In genomic region chr9:134863941-134864820, GRCh38 we compare ENCODE assay signal across 20 cellular contexts. TPM values are rescaled to one million over a fixed set of nuclear protein-coding genes. Genes with fewer than 3 reads are reported as not detected.
DNase-seq lines count a peak whose midpoint lies in the region; FAIRE-seq and TF ChIP-seq lines count a peak whose summit lies in the region.
"Had no signal": no experiment of that assay in that cellular context is flagged by ENCODE, and none has a peak within 500 bp of the region (broad histone marks: within the 10 kb centered on the region; RNA-seq: fewer than 3 reads in every experiment).

No MANE protein-coding gene starts in this region.

- intact Hi-C loops in kidney (cut with DNase I), result no loop called here

- no peak overlapping the region; the same call in 1 of the 2 replicates for H3K14ac ChIP-seq in H9 (ENCODE audit: insufficient read depth, low read length)

- FAIRE-seq in kidney (lab: Jason Lieb, UNC), result no peak
- FAIRE-seq: endometrium had no signal

- H3K27me3 Mint-ChIP-seq in H9 (ENCODE audit: low read depth), result peaks cover 1% of the 10 kb centered on the region; the same call in 1 of the 2 replicates
- H3K27me3 Mint-ChIP-seq: activated naive CD4-positive, alpha-beta T cell treated with anti-CD3 and anti-CD28 coated beads, Interleukin-2, amount 50 U/mL, for 24 hours had no signal

- H3K4me3 ChIP-seq in astrocyte of the spinal cord (ENCODE audit: low read depth, low read length) (no peak overlapping the region), kidney (ENCODE audit: low read length in 2 of 2) (no peak overlapping the region), stomach smooth muscle (ENCODE audit: low read length in 2 of 2) (no peak overlapping the region), BE2C (ENCODE audit: low read depth, low read length) (no peak overlapping the region)
- H3K4me3 ChIP-seq: GM23338 had no signal

- H3K79me2 ChIP-seq in H9 (ENCODE audit: insufficient read depth, low read length), result no peaks in the 10 kb centered on the region

- in situ Hi-C loops in astrocyte of the spinal cord (cut with HindIII; ENCODE audit: low sequenced_read_pairs), result no loop called here

- no peak overlapping the region for H2BK20ac ChIP-seq in H9 (ENCODE audit: low read depth, low read length, poor library complexity, severe bottlenecking)

- H3K4me1 ChIP-seq in H9 (ENCODE audit: insufficient read depth, low read length) (no peaks in the 10 kb centered on the region), kidney (ENCODE audit: control insufficient read depth in 1 of 2, insufficient read depth in 1 of 2, low read depth in 1 of 2, low read length in 2 of 2) (no peaks in the 10 kb centered on the region), stomach smooth muscle (ENCODE audit: control insufficient read depth, insufficient read depth, low read length) (peaks cover 10% of the 10 kb centered on the region), BE2C (no peaks in the 10 kb centered on the region)

- H2BK120ac ChIP-seq in H9 (ENCODE audit: low read depth, low read length, poor library complexity, severe bottlenecking), result no peak overlapping the region

- no peaks in the 10 kb centered on the region for H3K23me2 ChIP-seq in H9 (ENCODE audit: insufficient read length, low read depth, low read length, poor library complexity, severe bottlenecking)

- H4K20me1 ChIP-seq in H9 (ENCODE audit: control insufficient read depth, insufficient read depth, insufficient read length), result no peaks in the 10 kb centered on the region

- no peak overlapping the region for H3K9ac ChIP-seq in H9 (ENCODE audit: extremely low read depth, insufficient read length, low read length)
- no peak overlapping the region for H3K9ac ChIP-seq in kidney (ENCODE audit: low read length in 2 of 2)
- H3K9ac ChIP-seq in stomach smooth muscle (ENCODE audit: low read length in 2 of 2), result no peak overlapping the region

- H3K27ac ChIP-seq in H9 (ENCODE audit: insufficient read length, low read depth, low read length) (no peak overlapping the region), kidney (ENCODE audit: low read depth in 2 of 2, low read length in 2 of 2) (no peak overlapping the region), stomach smooth muscle (ENCODE audit: low read length) (peak overlapping the region; percentile 53)

- no peak overlapping the region for H3K4ac ChIP-seq in H9 (ENCODE audit: low read depth, low read length)

- peak; percentile 24 for DNase-seq in H9
- DNase-seq in astrocyte of the spinal cord (ENCODE audit: low read depth, low spot score), result peak; percentile 28
- DNase-seq in kidney, result peak; percentile 59
- DNase-seq in activated T-cell treated with anti-CD3 and anti-CD28 coated beads, Interleukin-2, amount 50 U/mL, for 48 hours, result no peak
- DNase-seq in NCI-H146 treated with DMSO at 0.1 percent for 48 hours (lab: John Stamatoyannopoulos, UW; ENCODE audit: unreplicated experiment), result no peak
- no peak for DNase-seq in BE2C
- DNase-seq in RPMI8226, result no peak
- DNase-seq: activated CD4-positive, CD25-positive, alpha-beta regulatory T cell; central memory CD4-positive, alpha-beta T cell; KBM-7; NCI-H1436 treated with DMSO at 0.1 percent for 48 hours; stimulated activated CD4-positive, alpha-beta T cell treated with anti-CD3 and anti-CD28 coated beads, Interleukin-4, amount 100 ng/mL, for 4 hours had no signal

- no peak overlapping the region for H3T11ph ChIP-seq in H9 (ENCODE audit: low read length)

- H3K79me1 ChIP-seq in H9 (ENCODE audit: insufficient read depth, low read depth, low read length, poor library complexity, severe bottlenecking), result no peaks in the 10 kb centered on the region

- no peak overlapping the region for H2BK12ac ChIP-seq in H9 (ENCODE audit: insufficient read length, low read depth, low read length)

- no peaks in the 10 kb centered on the region for H3K36me3 ChIP-seq in kidney (ENCODE audit: control insufficient read depth in 1 of 2, insufficient read depth in 2 of 2, low read length in 2 of 2)
- H3K36me3 ChIP-seq in stomach smooth muscle (ENCODE audit: control insufficient read depth in 2 of 2, insufficient read depth in 2 of 2, low read length in 2 of 2), result no peaks in the 10 kb centered on the region
- no peaks in the 10 kb centered on the region for H3K36me3 ChIP-seq in BE2C

- H3K4me1 Mint-ChIP-seq in H9, result no peaks in the 10 kb centered on the region
- H3K4me1 Mint-ChIP-seq: activated naive CD4-positive, alpha-beta T cell treated with anti-CD3 and anti-CD28 coated beads, Interleukin-2, amount 50 U/mL, for 24 hours; GM23338; T-cell had no signal

- no peak overlapping the region for H3K4me3 Mint-ChIP-seq in H9
- H3K4me3 Mint-ChIP-seq: activated naive CD4-positive, alpha-beta T cell treated with anti-CD3 and anti-CD28 coated beads, Interleukin-2, amount 50 U/mL, for 24 hours; GM23338; T-cell had no signal

- no peak overlapping the region for H4K5ac ChIP-seq in H9 (ENCODE audit: insufficient read length, low read depth, low read length)

- no peak overlapping the region for H3K23ac ChIP-seq in H9 (ENCODE audit: insufficient read length, low read depth, low read length)

- peaks cover 3 to 8% of the 10 kb centered on the region in 2 experiments; a peak in 4 of 5 replicates for H3K9me3 Mint-ChIP-seq in H9
- H3K9me3 Mint-ChIP-seq: activated naive CD4-positive, alpha-beta T cell treated with anti-CD3 and anti-CD28 coated beads, Interleukin-2, amount 50 U/mL, for 24 hours had no signal

- H2AFZ ChIP-seq in H9 (ENCODE audit: low read length), result no peak overlapping the region
- H2AFZ ChIP-seq: GM23338 had no signal

- no peak overlapping the region for H3K56ac ChIP-seq in H9 (ENCODE audit: insufficient read length, low read depth, low read length)

- peaks cover 2 to 5% (median 4%) of the 10 kb centered on the region in 3 experiments; a peak in 4 of 7 replicates for H3K36me3 Mint-ChIP-seq in H9 (ENCODE audit: insufficient read depth in 1 of 3, low read depth in 3 of 3)
- H3K36me3 Mint-ChIP-seq: activated naive CD4-positive, alpha-beta T cell treated with anti-CD3 and anti-CD28 coated beads, Interleukin-2, amount 50 U/mL, for 24 hours; T-cell had no signal

- no CpG with 5 or more reads among the region's 28 CpGs for WGBS in H9 (ENCODE audit: extremely low coverage, insufficient read length, low lambda C conversion rate)

- H2BK5ac ChIP-seq in H9 (ENCODE audit: insufficient read length, low read length), result no peak overlapping the region

- H3K18ac ChIP-seq in H9 (ENCODE audit: insufficient read length, low read depth, low read length), result no peak overlapping the region

- no peaks in the 10 kb centered on the region for H3K27me3 ChIP-seq in H9 (ENCODE audit: insufficient read depth, low read length)
- no peaks in the 10 kb centered on the region for H3K27me3 ChIP-seq in stomach smooth muscle (ENCODE audit: control insufficient read depth in 1 of 2, insufficient read depth in 2 of 2, low read length in 2 of 2)
- H3K27me3 ChIP-seq in BE2C, result no peaks in the 10 kb centered on the region

- H2AK5ac ChIP-seq in H9 (ENCODE audit: insufficient read length, low read length), result no peak overlapping the region

- H4K8ac ChIP-seq in H9 (replicated peaks; ENCODE audit: insufficient read length, low read depth, low read length), result no peak overlapping the region

- no peak for TF ChIP-seq CTCF in H9 (conservative IDR thresholded peaks at IDR 0.05)
- no peak for TF ChIP-seq CTCF in astrocyte of the spinal cord (IDR thresholded peaks at IDR 0.05; ENCODE audit: low read depth, low read length)
- no peak for TF ChIP-seq CTCF in kidney (IDR thresholded peaks at IDR 0.05; ENCODE audit: borderline replicate concordance, extremely low read depth, insufficient read depth)
- TF ChIP-seq CTCF in BE2C (IDR thresholded peaks at IDR 0.05; ENCODE audit: low read depth, low read length), result no peak

- no peak overlapping the region for H2BK15ac ChIP-seq in H9 (ENCODE audit: low read depth, low read length)

- H3K27ac Mint-ChIP-seq in H9, result 0 out of 7 replicates have a peak overlapping the region, but pooled peaks of 1 of the 3 experiments have one; percentile 36
- H3K27ac Mint-ChIP-seq: activated naive CD4-positive, alpha-beta T cell treated with anti-CD3 and anti-CD28 coated beads, Interleukin-2, amount 50 U/mL, for 24 hours; GM23338; T-cell had no signal

- H3K9me3 ChIP-seq in H9 (ENCODE audit: control insufficient read depth, low read depth, low read length), result no peaks in the 10 kb centered on the region
- no peaks in the 10 kb centered on the region for H3K9me3 ChIP-seq in kidney (ENCODE audit: control insufficient read depth in 1 of 2, low read length in 2 of 2)
- H3K9me3 ChIP-seq in stomach smooth muscle (ENCODE audit: control insufficient read depth in 2 of 2, low read length in 2 of 2), result no peaks in the 10 kb centered on the region
- H3K9me3 ChIP-seq in BE2C, result no peaks in the 10 kb centered on the region; the same call in 1 of the 2 replicates

- no peak overlapping the region for H4K91ac ChIP-seq in H9 (ENCODE audit: insufficient read length, low read depth, low read length)

- H3K4me2 ChIP-seq in H9 (ENCODE audit: insufficient read depth, insufficient read length, low read length), result no peak overlapping the region
- H3K4me2 ChIP-seq: GM23338 had no signal

RNA-seq across cellular contexts. Expression of gene FCN2, which starts 16.4 kb away (rescaled TPM):
- total RNA-seq in H9 (2021) (not detected in 2 replicates), kidney (3.6 TPM)
- 2.8 TPM for polyA plus RNA-seq in kidney (ENCODE audit: insufficient read depth, low read depth, low replicate concordance)
- not detected for polyA plus RNA-seq in BE2C (2012; ENCODE audit: insufficient read depth, insufficient read length, low read depth)
- total RNA-seq: GM23338, kidney epithelial cell, NCI-H460, renal cortical epithelial cell, T-cell had no signal
- polyA plus RNA-seq: GM23338 had no signal

RNA-seq across cellular contexts. Expression of gene FCN1, which starts 53.5 kb away (rescaled TPM):
- total RNA-seq in H9 (2021) (not detected in 2 replicates), kidney (13.0 TPM)
- 3.2 TPM for polyA plus RNA-seq in kidney (ENCODE audit: insufficient read depth, low read depth, low replicate concordance)
- polyA plus RNA-seq in BE2C (2012; ENCODE audit: insufficient read depth, insufficient read length, low read depth), result 0.11 TPM
- total RNA-seq: GM23338, kidney epithelial cell, NCI-H460, renal cortical epithelial cell had no signal
- polyA plus RNA-seq: GM23338 had no signal

Comparison
In these comparisons a context has a peak if more than half of its experiments do, and no peak if none do; other contexts are left out.
1. DNase-seq: peak in H9 (single experiment), astrocyte of the spinal cord (single experiment) and kidney (single experiment); none in activated T-cell treated with anti-CD3 and anti-CD28 coated beads, Interleukin-2, amount 50 U/mL, for 48 hours (0 of 2), NCI-H146 treated with DMSO at 0.1 percent for 48 hours (single experiment), BE2C (single experiment) and RPMI8226 (single experiment).
2. RNA of gene FCN1, which starts 53.5 kb away (total RNA-seq): 13.0 TPM in kidney (single experiment); not detected in H9; every median in the first group is over 10 times any median in the second.